Comparison of ENCODE assay signal across 34 cellular contexts in the genomic region with DNA sequence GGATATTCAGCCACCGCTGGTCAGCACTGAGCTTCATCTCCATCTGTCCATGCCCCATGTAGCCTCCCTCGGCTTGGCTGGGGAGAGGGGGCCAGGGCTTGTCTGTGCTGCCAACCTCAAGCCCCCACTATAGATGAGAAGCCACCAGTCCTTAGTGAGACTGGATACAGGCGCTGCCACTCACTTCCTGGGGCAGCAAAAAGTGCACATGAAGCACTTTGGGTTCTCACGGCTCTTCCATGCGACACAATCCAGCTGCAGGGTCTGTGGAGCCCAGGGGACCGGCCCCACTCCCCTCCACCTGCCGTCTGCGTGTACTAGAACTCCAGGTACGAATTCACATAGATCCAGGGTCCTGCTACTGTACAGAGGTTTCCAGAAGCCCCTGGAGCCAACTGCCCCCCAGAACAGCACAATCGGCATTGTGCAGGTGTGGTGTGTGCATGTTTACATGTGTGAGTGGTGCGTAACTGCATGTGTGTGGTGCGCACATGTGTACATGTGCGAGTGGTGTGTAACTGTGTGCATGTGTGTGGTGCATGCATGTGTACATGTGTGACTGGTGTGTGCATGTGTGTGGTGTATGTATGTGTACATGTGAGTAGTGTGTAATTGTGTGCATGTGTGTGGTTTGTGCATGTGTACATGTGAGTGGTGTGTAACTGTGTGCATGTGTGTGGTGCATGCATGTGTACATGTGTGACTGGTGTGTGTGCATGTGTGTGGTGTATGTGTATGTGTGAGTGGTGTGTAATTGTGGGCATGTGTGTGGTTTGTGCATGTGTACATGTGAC. TPM values are rescaled to one million over a fixed set of nuclear protein-coding genes. Genes with fewer than 3 reads are reported as not detected.
"Had no signal": no experiment of that assay in that cellular context is flagged by ENCODE, and none has a peak within 500 bp of the region (broad histone marks: within the 10 kb centered on the region; RNA-seq: fewer than 3 reads in every experiment).

No MANE protein-coding gene starts in this region.

- FAIRE-seq: colon, TTC549 had no signal

- DNase-seq: activated CD4-positive, alpha-beta T cell treated with anti-CD3 and anti-CD28 coated beads, Interleukin-2, amount 10 ng/mL, durations not matched to agents 24 days and 14 days; activated CD4-positive, alpha-beta T cell treated with anti-CD3 and anti-CD28 coated beads, Interleukin-2, amount 50 U/mL, for 48 hours; activated CD8-positive, alpha-beta T cell treated with anti-CD3 and anti-CD28 coated beads, Interleukin-2, amount 10 ng/mL, durations not matched to agents 7 days and 5 days; activated gamma-delta T cell treated with Interleukin-2 at 50 U/mL for 16 hours; activated naive CD4-positive, alpha-beta T cell treated with anti-CD3 and anti-CD28 coated beads for 36 hours; activated T-cell treated with anti-CD3 and anti-CD28 coated beads for 4 hours; activated T-cell treated with anti-CD3 and anti-CD28 coated beads, Interleukin-2, amount 50 U/mL, for 4 hours; adrenal gland; caudate nucleus; cerebellar nuclear complex; MG63; MV-4-11; NCI-H1092 treated with DMSO at 0.1 percent for 48 hours; NCI-H1417; NCI-H146; NCI-H187; NCI-H2029 treated with DMSO at 0.1 percent for 48 hours; NCI-H2107; NCI-H2171; NCI-H510A; NCI-H526; NCI-H748 treated with DMSO at 0.1 percent for 48 hours; NK-92 treated with Interleukin-12 subunit alpha and Interleukin-12 subunit beta, amount 100 ng/mL, for 24 hours; PC-3; Peyer's patch; RPMI8226; SHP77 treated with DMSO at 0.1 percent for 48 hours; SK-N-SH had no signal

- H3K4me3 ChIP-seq: adrenal gland, MG63, Peyer's patch, SJSA1 had no signal

- H3K9me3 ChIP-seq: adrenal gland, MG63, Peyer's patch, SJSA1, SK-N-SH had no signal

- H3K27me3 ChIP-seq: adrenal gland, MG63, Peyer's patch had no signal

- H3K36me3 ChIP-seq: adrenal gland, MG63, Peyer's patch, SJSA1 had no signal

- H3K9ac ChIP-seq: SK-N-SH had no signal

- H3K27ac ChIP-seq: adrenal gland, Peyer's patch, SJSA1 had no signal

- H3K4me1 ChIP-seq: adrenal gland had no signal

- H3K4me2 ChIP-seq: SK-N-SH had no signal

- ATAC-seq: activated CD8-positive, alpha-beta T cell treated with anti-CD3 and anti-CD28 coated beads, Interleukin-2, amount 10 ng/mL, durations not matched to agents 7 days and 5 days; activated naive CD4-positive, alpha-beta T cell treated with anti-CD3 and anti-CD28 coated beads, Interleukin-2, amount 50 U/mL, for 72 hours; activated T-cell treated with anti-CD3 and anti-CD28 coated beads, Interleukin-2, amount 50 U/mL, for 4 hours; PC-3 had no signal

RNA-seq across cellular contexts. Expression of a gene that starts 4.9 kb away (rescaled TPM):
- total RNA-seq: activated CD4-positive, alpha-beta T cell treated with anti-CD3 and anti-CD28 coated beads, Interleukin-2, amount 10 ng/mL, durations not matched to agents 24 days and 14 days; activated CD8-positive, alpha-beta T cell treated with anti-CD3 and anti-CD28 coated beads, Interleukin-2, amount 10 ng/mL, durations not matched to agents 7 days and 5 days; activated naive CD4-positive, alpha-beta T cell treated with anti-CD3 and anti-CD28 coated beads for 36 hours; activated naive CD4-positive, alpha-beta T cell treated with anti-CD3 and anti-CD28 coated beads, Interleukin-2, amount 50 U/mL, for 72 hours; activated T-cell treated with anti-CD3 and anti-CD28 coated beads, Interleukin-2, amount 50 U/mL, for 4 hours; activated T-helper 1 cell treated with anti-CD3 and anti-CD28 coated beads, Interleukin-12 subunit alpha, Interleukin-12 subunit beta, Interleukin-2, Interleukin-4 antibody, amounts not matched to agents 30 ng/mL and 10 ng/mL and 1 ng/mL, durations not matched to agents 14 hours and 24 hours and 36 hours; bronchial epithelial cell; PC-3; SJSA1 had no signal
- polyA plus RNA-seq: SK-N-SH had no signal
